10 cellular contexts compared by ENCODE assay signal in genomic region chr4:7967501-7968261, GRCh38. TPM values are rescaled to one million over a fixed set of nuclear protein-coding genes. Genes with fewer than 3 reads are reported as not detected.
A peak's percentile ranks its signal among the peaks of the same experiment; 100 is the strongest.
DNase-seq lines count a peak whose midpoint lies in the region; ATAC-seq and TF ChIP-seq lines count a peak whose summit lies in the region.
"Had no signal": no experiment of that assay in that cellular context is flagged by ENCODE, and none has a peak within 500 bp of the region (broad histone marks: within the 10 kb centered on the region; RNA-seq: fewer than 3 reads in every experiment).

No MANE protein-coding gene starts in this region.

- no peak overlapping the region for H3K4me3 ChIP-seq in smooth muscle cell

- no peak for TF ChIP-seq CTCF in smooth muscle cell (IDR thresholded peaks at IDR 0.05; ENCODE audit: borderline replicate concordance, insufficient read depth, poor library complexity, severe bottlenecking)

- peaks cover 76% of the 10 kb centered on the region for H3K4me1 Mint-ChIP-seq in activated CD4-positive, alpha-beta T cell treated with anti-CD3 and anti-CD28 coated beads, Interleukin-2, amount 10 ng/mL, durations not matched to agents 24 days and 14 days
- H3K4me1 Mint-ChIP-seq in activated T-helper 1 cell treated with anti-CD3 and anti-CD28 coated beads, Interleukin-12 subunit alpha, Interleukin-12 subunit beta, Interleukin-2, Interleukin-4 antibody, amounts not matched to agents 30 ng/mL and 10 ng/mL and 1 ng/mL, durations not matched to agents 14 hours and 24 hours and 36 hours (ENCODE audit: low read depth) = peaks cover 73% of the 10 kb centered on the region
- peaks cover 95 to 98% of the 10 kb centered on the region in 2 donors for H3K4me1 Mint-ChIP-seq in immature natural killer cell

- no peak overlapping the region for H3K4me2 ChIP-seq in smooth muscle cell

- H3F3A ChIP-seq in smooth muscle cell (ENCODE audit: low read depth) = peaks cover 23% of the 10 kb centered on the region

- peak overlapping the region; percentile 82 for H3K27ac Mint-ChIP-seq in activated CD4-positive, alpha-beta T cell treated with anti-CD3 and anti-CD28 coated beads, Interleukin-2, amount 10 ng/mL, durations not matched to agents 24 days and 14 days
- H3K27ac Mint-ChIP-seq in activated T-helper 1 cell treated with anti-CD3 and anti-CD28 coated beads, Interleukin-12 subunit alpha, Interleukin-12 subunit beta, Interleukin-2, Interleukin-4 antibody, amounts not matched to agents 30 ng/mL and 10 ng/mL and 1 ng/mL, durations not matched to agents 14 hours and 24 hours and 36 hours = peak overlapping the region; percentile 85
- H3K27ac Mint-ChIP-seq in immature natural killer cell = peak overlapping the region; percentile 83 to 97 (median 92)

- H3K4me1 ChIP-seq in smooth muscle cell (ENCODE audit: low read depth) = peaks cover 10% of the 10 kb centered on the region

- H3K27me3 Mint-ChIP-seq in activated CD4-positive, alpha-beta T cell treated with anti-CD3 and anti-CD28 coated beads, Interleukin-2, amount 10 ng/mL, durations not matched to agents 24 days and 14 days = no peaks in the 10 kb centered on the region
- peaks cover 1% of the 10 kb centered on the region for H3K27me3 Mint-ChIP-seq in activated T-helper 1 cell treated with anti-CD3 and anti-CD28 coated beads, Interleukin-12 subunit alpha, Interleukin-12 subunit beta, Interleukin-2, Interleukin-4 antibody, amounts not matched to agents 30 ng/mL and 10 ng/mL and 1 ng/mL, durations not matched to agents 14 hours and 24 hours and 36 hours (ENCODE audit: insufficient read depth)
- peaks cover 18 to 36% (median 23%) of the 10 kb centered on the region in 3 donors for H3K27me3 Mint-ChIP-seq in immature natural killer cell (ENCODE audit: low read depth in 3 of 3)

- no peaks in the 10 kb centered on the region for H3K36me3 ChIP-seq in smooth muscle cell (ENCODE audit: low read depth)

- H3K27ac ChIP-seq in smooth muscle cell (ENCODE audit: low read depth) = peak overlapping the region; percentile 90

- no peak for ATAC-seq in HG02973 (IDR thresholded peaks at IDR 0.05; ENCODE audit: unreplicated experiment)
- ATAC-seq in HG03571 (IDR thresholded peaks at IDR 0.05; ENCODE audit: unreplicated experiment) = no peak

- no peaks in the 10 kb centered on the region for H3K9me3 Mint-ChIP-seq in activated CD4-positive, alpha-beta T cell treated with anti-CD3 and anti-CD28 coated beads, Interleukin-2, amount 10 ng/mL, durations not matched to agents 24 days and 14 days
- no peaks in the 10 kb centered on the region for H3K9me3 Mint-ChIP-seq in activated T-helper 1 cell treated with anti-CD3 and anti-CD28 coated beads, Interleukin-12 subunit alpha, Interleukin-12 subunit beta, Interleukin-2, Interleukin-4 antibody, amounts not matched to agents 30 ng/mL and 10 ng/mL and 1 ng/mL, durations not matched to agents 14 hours and 24 hours and 36 hours
- H3K9me3 Mint-ChIP-seq in immature natural killer cell = no peaks in the 10 kb centered on the region

- intact Hi-C loops in activated CD4-positive, alpha-beta T cell treated with anti-CD3 and anti-CD28 coated beads, Interleukin-2, amount 10 ng/mL, durations not matched to agents 24 days and 14 days (cut with micrococcal nuclease) = loop anchor here (5.0 kb wide), 2 partner anchors 165 to 210 kb away; no protein-coding TSS in a partner anchor
- intact Hi-C loops in activated T-helper 1 cell treated with anti-CD3 and anti-CD28 coated beads, Interleukin-12 subunit alpha, Interleukin-12 subunit beta, Interleukin-2, Interleukin-4 antibody, amounts not matched to agents 30 ng/mL and 10 ng/mL and 1 ng/mL, durations not matched to agents 14 hours and 24 hours and 36 hours (cut with micrococcal nuclease) = loop anchor here (10.0 kb wide), 3 partner anchors 863 to 1263 kb away; partner anchors contain the start of gene MRFAP1L1

- no peak overlapping the region for H3K9ac ChIP-seq in smooth muscle cell (ENCODE audit: low read depth)

- no peaks in the 10 kb centered on the region for H3K79me2 ChIP-seq in smooth muscle cell (ENCODE audit: low read depth)

- H4K20me1 ChIP-seq in smooth muscle cell (ENCODE audit: low read depth) = no peaks in the 10 kb centered on the region

- DNase-seq in activated CD4-positive, alpha-beta T cell treated with anti-CD3 and anti-CD28 coated beads, Interleukin-2, amount 10 ng/mL, durations not matched to agents 24 days and 14 days = no peak
- no peak for DNase-seq in activated CD4-positive, alpha-beta T cell treated with anti-CD3 and anti-CD28 coated beads for 48 hours
- no peak for DNase-seq in activated T-helper 1 cell treated with anti-CD3 and anti-CD28 coated beads, Interleukin-12 subunit alpha, Interleukin-12 subunit beta, Interleukin-2, Interleukin-4 antibody, amounts not matched to agents 30 ng/mL and 10 ng/mL and 1 ng/mL, durations not matched to agents 14 hours and 24 hours and 36 hours (ENCODE audit: low spot score)
- DNase-seq in immature natural killer cell (peak; percentile 59 to 62 (median 60)), smooth muscle cell (lab: John Stamatoyannopoulos, UW; ENCODE audit: unreplicated experiment) (no peak), DMS79 treated with DMSO at 0.1 percent for 48 hours (lab: John Stamatoyannopoulos, UW) (no peak)
- DNase-seq: MM.1S; stimulated activated CD8-positive, alpha-beta memory T cell treated with anti-CD3 and anti-CD28 coated beads, Interleukin-4, amount 100 ng/mL, for 48 hours had no signal

- WGBS in smooth muscle cell (ENCODE audit: low lambda C conversion rate) = 82% methylated on average over 21 of the region's 21 CpGs

- no peaks in the 10 kb centered on the region for H3K9me3 ChIP-seq in smooth muscle cell (replicated peaks; ENCODE audit: low read depth)

- H3K27me3 ChIP-seq in smooth muscle cell (ENCODE audit: low read depth) = no peaks in the 10 kb centered on the region

- no peak overlapping the region for H2AFZ ChIP-seq in smooth muscle cell (ENCODE audit: low read depth)

- peaks cover 15% of the 10 kb centered on the region for H3K36me3 Mint-ChIP-seq in activated CD4-positive, alpha-beta T cell treated with anti-CD3 and anti-CD28 coated beads, Interleukin-2, amount 10 ng/mL, durations not matched to agents 24 days and 14 days (ENCODE audit: low read depth)
- peaks cover 13% of the 10 kb centered on the region for H3K36me3 Mint-ChIP-seq in activated T-helper 1 cell treated with anti-CD3 and anti-CD28 coated beads, Interleukin-12 subunit alpha, Interleukin-12 subunit beta, Interleukin-2, Interleukin-4 antibody, amounts not matched to agents 30 ng/mL and 10 ng/mL and 1 ng/mL, durations not matched to agents 14 hours and 24 hours and 36 hours (ENCODE audit: low read depth)
- H3K36me3 Mint-ChIP-seq in immature natural killer cell = peaks cover 0 to 4% (median 0%) of the 10 kb centered on the region in 3 donors

- H3K4me3 Mint-ChIP-seq in activated CD4-positive, alpha-beta T cell treated with anti-CD3 and anti-CD28 coated beads, Interleukin-2, amount 10 ng/mL, durations not matched to agents 24 days and 14 days = peak overlapping the region; percentile 34
- H3K4me3 Mint-ChIP-seq in activated T-helper 1 cell treated with anti-CD3 and anti-CD28 coated beads, Interleukin-12 subunit alpha, Interleukin-12 subunit beta, Interleukin-2, Interleukin-4 antibody, amounts not matched to agents 30 ng/mL and 10 ng/mL and 1 ng/mL, durations not matched to agents 14 hours and 24 hours and 36 hours = peak overlapping the region; percentile 42
- H3K4me3 Mint-ChIP-seq in immature natural killer cell = peak overlapping the region; percentile 49 to 80 (median 74)

RNA-seq across cellular contexts. Expression of gene AFAP1, which starts 28.0 kb away (rescaled TPM):
- 37.6 and 40.8 TPM in 2 replicates for total RNA-seq in activated CD4-positive, alpha-beta T cell treated with anti-CD3 and anti-CD28 coated beads, Interleukin-2, amount 10 ng/mL, durations not matched to agents 24 days and 14 days
- 48.3 and 48.4 TPM in 2 replicates for total RNA-seq in activated T-helper 1 cell treated with anti-CD3 and anti-CD28 coated beads, Interleukin-12 subunit alpha, Interleukin-12 subunit beta, Interleukin-2, Interleukin-4 antibody, amounts not matched to agents 30 ng/mL and 10 ng/mL and 1 ng/mL, durations not matched to agents 14 hours and 24 hours and 36 hours
- polyA plus RNA-seq in immature natural killer cell = 1 to 10 TPM in 1 of 3 donors, under 1 TPM in 1, not detected in 1; 0.32 to 1.2 TPM
- total RNA-seq in smooth muscle cell = 17.9 and 24.8 TPM in 2 replicates
- polyA plus RNA-seq in smooth muscle cell = 12.6 and 15.8 TPM in 2 replicates

Comparison
In these comparisons a context has a peak if more than half of its experiments do, and no peak if none do; other contexts are left out.
1. DNase-seq: peak in immature natural killer cell (3 of 3); none in activated CD4-positive, alpha-beta T cell treated with anti-CD3 and anti-CD28 coated beads, Interleukin-2, amount 10 ng/mL, durations not matched to agents 24 days and 14 days (single experiment), activated CD4-positive, alpha-beta T cell treated with anti-CD3 and anti-CD28 coated beads for 48 hours (single experiment), activated T-helper 1 cell treated with anti-CD3 and anti-CD28 coated beads, Interleukin-12 subunit alpha, Interleukin-12 subunit beta, Interleukin-2, Interleukin-4 antibody, amounts not matched to agents 30 ng/mL and 10 ng/mL and 1 ng/mL, durations not matched to agents 14 hours and 24 hours and 36 hours (single experiment), smooth muscle cell (single experiment) and DMS79 treated with DMSO at 0.1 percent for 48 hours (single experiment).
2. Peak in every context shown above with its lines, with median percentiles within 50 percentile points of each other: H3K27ac Mint-ChIP-seq and H3K4me3 Mint-ChIP-seq.